7 cellular contexts compared by ENCODE assay signal in the genomic region with DNA sequence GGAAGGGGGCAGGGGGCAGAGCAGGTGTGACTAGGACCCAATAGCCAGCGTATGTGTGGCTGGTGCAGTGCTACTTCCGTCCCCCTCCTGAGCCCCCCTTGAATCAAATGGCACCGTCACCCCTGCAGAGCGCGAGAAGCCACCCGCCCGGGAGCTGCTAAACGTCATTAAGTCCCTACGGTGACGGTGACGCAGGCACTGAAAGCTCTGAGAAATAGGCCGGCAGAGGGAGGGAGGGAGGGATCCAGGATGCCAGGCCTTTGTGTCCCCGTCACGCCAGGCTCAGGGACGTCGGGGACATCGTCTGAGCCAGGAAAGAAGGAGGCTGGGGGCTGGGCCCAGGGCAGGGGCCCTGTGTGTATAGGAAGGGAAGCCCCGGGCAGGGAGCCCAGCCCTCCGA. TPM values are rescaled to one million over a fixed set of nuclear protein-coding genes. Genes with fewer than 3 reads are reported as not detected.
DNase-seq lines count a peak whose midpoint lies in the region; ATAC-seq and TF ChIP-seq lines count a peak whose summit lies in the region.
"Not testable (repeated sequence)": the region's sequence is repeated elsewhere in the genome, so short reads cannot be mapped to it uniquely, and the experiment has no call there.

No MANE protein-coding gene starts in this region.

- H3K27me3 ChIP-seq in left lung, result not testable (repeated sequence)

- not testable (repeated sequence) for TF ChIP-seq CTCF in left lung (IDR thresholded peaks at IDR 0.05); natural killer cell (IDR thresholded peaks at IDR 0.05)

- ATAC-seq in T-cell (replicated peaks in 1 of 4) (peak; percentile 65 to 91 (median 68)), Right ventricle myocardium superior (ENCODE audit: poor library complexity) (peak; percentile 58), left lung (peak; percentile 68), natural killer cell (peak; percentile 93)
- peak; percentile 77 for ATAC-seq in activated CD8-positive, alpha-beta T cell treated with anti-CD3 and anti-CD28 coated beads, Interleukin-2, amount 10 ng/mL, durations not matched to agents 7 days and 5 days
- ATAC-seq in activated naive CD8-positive, alpha-beta T cell treated with anti-CD3 and anti-CD28 coated beads, Interleukin-2, amount 50 U/mL, for 24 hours, result peak; percentile 38
- ATAC-seq in stimulated activated naive CD8-positive, alpha-beta T cell treated with anti-CD3 and anti-CD28 coated beads, Interleukin-15, amount 100 ng/mL, for 72 hours, result peak; percentile 72

- H3K36me3 Mint-ChIP-seq in T-cell; activated CD8-positive, alpha-beta T cell treated with anti-CD3 and anti-CD28 coated beads, Interleukin-2, amount 10 ng/mL, durations not matched to agents 7 days and 5 days (ENCODE audit: low read depth); activated naive CD8-positive, alpha-beta T cell treated with anti-CD3 and anti-CD28 coated beads, Interleukin-2, amount 50 U/mL, for 24 hours (ENCODE audit: low read depth); natural killer cell: not testable (repeated sequence)

- not testable (repeated sequence) for H3K9me3 ChIP-seq in left lung

- not testable (repeated sequence) for H3K4me1 ChIP-seq in left lung

- H3K9me3 Mint-ChIP-seq in T-cell; activated CD8-positive, alpha-beta T cell treated with anti-CD3 and anti-CD28 coated beads, Interleukin-2, amount 10 ng/mL, durations not matched to agents 7 days and 5 days (ENCODE audit: insufficient read depth); activated naive CD8-positive, alpha-beta T cell treated with anti-CD3 and anti-CD28 coated beads, Interleukin-2, amount 50 U/mL, for 24 hours; natural killer cell; stimulated activated naive CD8-positive, alpha-beta T cell treated with anti-CD3 and anti-CD28 coated beads, Interleukin-15, amount 100 ng/mL, for 72 hours: not testable (repeated sequence)

- H3K4me3 Mint-ChIP-seq in T-cell; activated CD8-positive, alpha-beta T cell treated with anti-CD3 and anti-CD28 coated beads, Interleukin-2, amount 10 ng/mL, durations not matched to agents 7 days and 5 days; activated naive CD8-positive, alpha-beta T cell treated with anti-CD3 and anti-CD28 coated beads, Interleukin-2, amount 50 U/mL, for 24 hours; natural killer cell; stimulated activated naive CD8-positive, alpha-beta T cell treated with anti-CD3 and anti-CD28 coated beads, Interleukin-15, amount 100 ng/mL, for 72 hours: not testable (repeated sequence)

- not testable (repeated sequence) for H3K4me1 Mint-ChIP-seq in T-cell; activated CD8-positive, alpha-beta T cell treated with anti-CD3 and anti-CD28 coated beads, Interleukin-2, amount 10 ng/mL, durations not matched to agents 7 days and 5 days (ENCODE audit: low read depth); activated naive CD8-positive, alpha-beta T cell treated with anti-CD3 and anti-CD28 coated beads, Interleukin-2, amount 50 U/mL, for 24 hours; natural killer cell; stimulated activated naive CD8-positive, alpha-beta T cell treated with anti-CD3 and anti-CD28 coated beads, Interleukin-15, amount 100 ng/mL, for 72 hours

- CTCF ChIA-PET in T-cell (lab: Charles Lee); activated CD8-positive, alpha-beta T cell treated with anti-CD3 and anti-CD28 coated beads, Interleukin-2, amount 10 ng/mL, durations not matched to agents 7 days and 5 days (lab: Charles Lee): not testable (repeated sequence)

- intact Hi-C loops in Right ventricle myocardium superior (cut with DNase I); left lung (cut with DNase I); natural killer cell (cut with micrococcal nuclease): not testable (repeated sequence)

- not testable (repeated sequence) for H3K36me3 ChIP-seq in left lung

- H3K27me3 Mint-ChIP-seq in T-cell; activated CD8-positive, alpha-beta T cell treated with anti-CD3 and anti-CD28 coated beads, Interleukin-2, amount 10 ng/mL, durations not matched to agents 7 days and 5 days (ENCODE audit: low read depth); activated naive CD8-positive, alpha-beta T cell treated with anti-CD3 and anti-CD28 coated beads, Interleukin-2, amount 50 U/mL, for 24 hours; natural killer cell (ENCODE audit: low read depth in 2 of 2); stimulated activated naive CD8-positive, alpha-beta T cell treated with anti-CD3 and anti-CD28 coated beads, Interleukin-15, amount 100 ng/mL, for 72 hours: not testable (repeated sequence)

- H3K27ac ChIP-seq in left lung, result not testable (repeated sequence)

- POLR2A ChIA-PET in T-cell (lab: Charles Lee); activated CD8-positive, alpha-beta T cell treated with anti-CD3 and anti-CD28 coated beads, Interleukin-2, amount 10 ng/mL, durations not matched to agents 7 days and 5 days (lab: Charles Lee): not testable (repeated sequence)

- not testable (repeated sequence) for DNase-seq in T-cell; activated CD8-positive, alpha-beta T cell treated with anti-CD3 and anti-CD28 coated beads, Interleukin-2, amount 10 ng/mL, durations not matched to agents 7 days and 5 days; activated naive CD8-positive, alpha-beta T cell treated with anti-CD3 and anti-CD28 coated beads, Interleukin-2, amount 50 U/mL, for 24 hours; Right ventricle myocardium superior; left lung; natural killer cell; stimulated activated naive CD8-positive, alpha-beta T cell treated with anti-CD3 and anti-CD28 coated beads, Interleukin-15, amount 100 ng/mL, for 72 hours

- not testable (repeated sequence) for H3K27ac Mint-ChIP-seq in T-cell; activated CD8-positive, alpha-beta T cell treated with anti-CD3 and anti-CD28 coated beads, Interleukin-2, amount 10 ng/mL, durations not matched to agents 7 days and 5 days; activated naive CD8-positive, alpha-beta T cell treated with anti-CD3 and anti-CD28 coated beads, Interleukin-2, amount 50 U/mL, for 24 hours; natural killer cell; stimulated activated naive CD8-positive, alpha-beta T cell treated with anti-CD3 and anti-CD28 coated beads, Interleukin-15, amount 100 ng/mL, for 72 hours

- H3K4me3 ChIP-seq in left lung, result not testable (repeated sequence)

RNA-seq across cellular contexts. Expression of gene SIK1, which starts 43.6 kb away (rescaled TPM):
- total RNA-seq in T-cell, result 100 to 1,000 TPM in 2 of 5 donors, 1 to 10 TPM in 3; 1.7 to 405 (median 6.9) TPM
- 10 to 100 TPM; 30.1 to 31.5 TPM for total RNA-seq in activated CD8-positive, alpha-beta T cell treated with anti-CD3 and anti-CD28 coated beads, Interleukin-2, amount 10 ng/mL, durations not matched to agents 7 days and 5 days
- 7.7 TPM for total RNA-seq in Right ventricle myocardium superior
- 10 to 100 TPM; 33.3 to 61.0 TPM for total RNA-seq in left lung
- 100 to 1,000 TPM; 201 to 382 (median 203) TPM for total RNA-seq in natural killer cell

Comparison
In these comparisons a context has a peak if more than half of its experiments do, and no peak if none do; other contexts are left out.
1. ATAC-seq: peak in every context shown above with its lines; median percentile 93 in natural killer cell; 77 in activated CD8-positive, alpha-beta T cell treated with anti-CD3 and anti-CD28 coated beads, Interleukin-2, amount 10 ng/mL, durations not matched to agents 7 days and 5 days; 72 in stimulated activated naive CD8-positive, alpha-beta T cell treated with anti-CD3 and anti-CD28 coated beads, Interleukin-15, amount 100 ng/mL, for 72 hours; 68 in T-cell; 68 in left lung; 58 in Right ventricle myocardium superior; 38 in activated naive CD8-positive, alpha-beta T cell treated with anti-CD3 and anti-CD28 coated beads, Interleukin-2, amount 50 U/mL, for 24 hours.